23 cellular contexts compared by ENCODE assay signal in the genomic region with DNA sequence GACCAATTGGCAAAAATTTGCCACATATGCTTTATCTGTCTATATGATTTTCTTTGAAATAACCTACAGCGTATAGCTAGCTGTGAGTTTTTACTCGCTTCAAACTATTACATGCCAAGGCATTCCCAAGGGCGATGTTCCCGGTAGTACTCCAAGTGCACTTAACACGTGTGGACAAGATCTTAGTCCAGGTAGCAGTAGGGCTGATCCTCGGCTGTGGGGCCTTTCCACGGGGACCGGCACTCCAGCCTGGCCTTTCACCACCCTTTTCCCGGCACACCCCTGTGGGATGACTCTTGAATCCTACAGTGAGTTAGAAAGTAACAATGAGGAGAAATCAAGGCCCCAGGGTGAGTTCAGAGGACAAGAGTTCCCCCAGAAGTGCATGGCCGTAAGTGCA.
"Had no signal": no experiment of that assay in that cellular context is flagged by ENCODE, and none has a peak within 500 bp of the region (broad histone marks: within the 10 kb centered on the region; RNA-seq: fewer than 3 reads in every experiment).

No MANE protein-coding gene starts in this region.

- H3K9me3 Mint-ChIP-seq: effector memory CD8-positive, alpha-beta T cell; stimulated activated naive CD8-positive, alpha-beta T cell treated with anti-CD3 and anti-CD28 coated beads, Interleukin-15, Interleukin-2, amounts not matched to agents 100 ng/mL and 50 ng/mL, for 24 hours had no signal

- H3K36me3 ChIP-seq: pancreas, right lobe of liver, uterus had no signal

- H3K9me3 ChIP-seq: neutrophil, pancreas, right lobe of liver, thoracic aorta, tibial nerve, upper lobe of left lung, uterus had no signal

- H3K27me3 ChIP-seq: pancreas, right lobe of liver, tibial nerve, upper lobe of left lung, uterus had no signal

- H3K27me3 Mint-ChIP-seq: effector memory CD8-positive, alpha-beta T cell; naive thymus-derived CD4-positive, alpha-beta T cell; stimulated activated naive B cell treated with anti-CD40 and anti-IgM and Interleukin-4, amounts not matched to agents 10 μg/mL and 1 μg/mL and 100 μg/mL, for 72 hours; stimulated activated naive CD8-positive, alpha-beta T cell treated with anti-CD3 and anti-CD28 coated beads, Interleukin-15, Interleukin-2, amounts not matched to agents 100 ng/mL and 50 ng/mL, for 24 hours had no signal

- H3K27ac ChIP-seq: neutrophil, pancreas, right lobe of liver, thoracic aorta, tibial nerve, upper lobe of left lung, uterus had no signal

- H3K27ac Mint-ChIP-seq: effector memory CD8-positive, alpha-beta T cell; immature natural killer cell; stimulated activated naive B cell treated with anti-CD40 and anti-IgM and Interleukin-4, amounts not matched to agents 10 μg/mL and 1 μg/mL and 100 μg/mL, for 72 hours; stimulated activated naive CD8-positive, alpha-beta T cell treated with anti-CD3 and anti-CD28 coated beads, Interleukin-15, Interleukin-2, amounts not matched to agents 100 ng/mL and 50 ng/mL, for 24 hours had no signal

- H3K4me1 Mint-ChIP-seq: immature natural killer cell; naive thymus-derived CD4-positive, alpha-beta T cell; neural crest cell had no signal

- H3K4me3 ChIP-seq: pancreas, right lobe of liver, thoracic aorta, tibial nerve, upper lobe of left lung, uterus had no signal

- H3K4me1 ChIP-seq: pancreas, right lobe of liver, tibial nerve, uterus had no signal

- H3K4me3 Mint-ChIP-seq: effector memory CD8-positive, alpha-beta T cell; immature natural killer cell; naive thymus-derived CD4-positive, alpha-beta T cell; neural crest cell; stimulated activated naive B cell treated with anti-CD40 and anti-IgM and Interleukin-4, amounts not matched to agents 10 μg/mL and 1 μg/mL and 100 μg/mL, for 72 hours; stimulated activated naive CD8-positive, alpha-beta T cell treated with anti-CD3 and anti-CD28 coated beads, Interleukin-15, Interleukin-2, amounts not matched to agents 100 ng/mL and 50 ng/mL, for 24 hours had no signal

- ATAC-seq: effector memory CD8-positive, alpha-beta T cell; naive thymus-derived CD4-positive, alpha-beta T cell; pancreas; right lobe of liver; stimulated activated naive B cell treated with anti-CD40 and anti-IgM and Interleukin-4, amounts not matched to agents 10 μg/mL and 1 μg/mL and 100 μg/mL, for 72 hours had no signal

- DNase-seq: cortex of kidney; effector memory CD8-positive, alpha-beta T cell; hypothalamus; immature natural killer cell; islet precursor cell; kidney glomerular epithelial cell; mammary epithelial cell; mesendoderm; midbrain; naive thymus-derived CD4-positive, alpha-beta T cell; pancreas; right lobe of liver; small intestine; stimulated activated CD4-positive, alpha-beta T cell treated with anti-CD3 and anti-CD28 coated beads, Interleukin-15, amount 100 ng/mL, for 24 hours; stimulated activated CD4-positive, alpha-beta T cell treated with anti-CD3 and anti-CD28 coated beads, Interleukin-2, amount 100 ng/mL, for 48 hours; stimulated activated naive B cell treated with anti-CD40 and anti-IgM and Interleukin-4, amounts not matched to agents 10 μg/mL and 1 μg/mL and 100 μg/mL, for 72 hours; uterus had no signal
